Comparison of ENCODE assay signal across 9 cellular contexts in the genomic region with DNA sequence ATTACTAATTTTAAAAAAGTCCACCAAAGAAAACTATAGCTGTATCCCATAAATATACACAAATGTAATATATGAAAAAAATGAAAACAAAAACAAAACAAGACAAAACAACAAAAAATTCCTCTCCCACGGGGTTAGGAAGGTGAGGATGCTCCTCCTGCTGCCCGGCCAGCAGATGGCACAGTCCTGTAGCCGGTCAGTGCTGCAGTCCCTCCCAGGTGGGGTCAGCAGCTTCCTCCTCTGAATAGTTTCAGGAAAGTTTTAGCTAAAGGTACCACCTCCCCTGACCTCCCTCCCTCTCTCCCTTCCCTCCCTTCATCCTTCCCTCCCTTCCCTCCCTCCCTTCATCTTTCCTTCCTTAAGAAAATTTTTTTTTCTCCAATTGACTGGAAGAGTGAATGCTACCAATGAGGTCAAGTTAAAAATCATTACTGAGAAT.
DNase-seq lines count a peak whose midpoint lies in the region; ATAC-seq and TF ChIP-seq lines count a peak whose summit lies in the region.
"Had no signal": no experiment of that assay in that cellular context is flagged by ENCODE, and none has a peak within 500 bp of the region (broad histone marks: within the 10 kb centered on the region; RNA-seq: fewer than 3 reads in every experiment).

No MANE protein-coding gene starts in this region.

- H3K18ac ChIP-seq in H9 (ENCODE audit: insufficient read length, low read depth, low read length): no peak overlapping the region

- no peak overlapping the region for H2AK5ac ChIP-seq in H9 (ENCODE audit: insufficient read length, low read length)

- no CpG with 5 or more reads among the region's 3 CpGs for WGBS in H9 (ENCODE audit: extremely low coverage, insufficient read length, low lambda C conversion rate)

- ATAC-seq in HG02642 (IDR thresholded peaks at IDR 0.05; ENCODE audit: poor library complexity, unreplicated experiment): no peak

- H3K4ac ChIP-seq in H9 (ENCODE audit: low read depth, low read length): no peak overlapping the region

- H3K79me1 ChIP-seq in H9 (ENCODE audit: insufficient read depth, low read depth, low read length, poor library complexity, severe bottlenecking): no peaks in the 10 kb centered on the region

- no peaks in the 10 kb centered on the region for H3K9me3 Mint-ChIP-seq in H9
- H3K9me3 Mint-ChIP-seq: T-helper 1 cell treated with Interleukin-12 subunit alpha and Interleukin-12 subunit beta and Interleukin-4 antibody, amounts not matched to agents 30 μg/mL and 1 μg/mL, for 36 hours had no signal

- TF ChIP-seq CTCF in H9 (conservative IDR thresholded peaks at IDR 0.05): peak; percentile 90

- no peak overlapping the region for H2BK20ac ChIP-seq in H9 (ENCODE audit: low read depth, low read length, poor library complexity, severe bottlenecking)

- H3K4me3 ChIP-seq in adipocyte (ENCODE audit: low read length): peak overlapping the region; percentile 42

- H3K4me1 ChIP-seq in H9 (ENCODE audit: insufficient read depth, low read length) (peaks cover 9% of the 10 kb centered on the region; the same call in 1 of the 2 replicates), adipocyte (ENCODE audit: control insufficient read depth, insufficient read depth, low read length) (peaks cover 42% of the 10 kb centered on the region)

- in situ Hi-C loops in ACHN (cut with HindIII; ENCODE audit: low pct_ligation_motif_present, low pct_unique_long_range_greater_than_20kb, low sequenced_read_pairs): no loop called here

- no peak overlapping the region for H3K4me2 ChIP-seq in H9 (ENCODE audit: insufficient read depth, insufficient read length, low read length)

- no peak overlapping the region for H3K4me3 Mint-ChIP-seq in H9
- H3K4me3 Mint-ChIP-seq: T-helper 1 cell treated with Interleukin-12 subunit alpha and Interleukin-12 subunit beta and Interleukin-4 antibody, amounts not matched to agents 30 μg/mL and 1 μg/mL, for 36 hours had no signal

- peaks cover 0 to 13% (median 6%) of the 10 kb centered on the region in 3 experiments; a peak in 5 of 7 replicates for H3K36me3 Mint-ChIP-seq in H9 (ENCODE audit: insufficient read depth in 1 of 3, low read depth in 3 of 3)

- peak; percentile 62 for DNase-seq in ACHN
- DNase-seq in H9: peak; percentile 87
- peak; percentile 56 for DNase-seq in adipocyte (ENCODE audit: low read depth)
- DNase-seq in iris pigment epithelial cell (ENCODE audit: low read depth): peak; percentile 72
- no peak for DNase-seq in stimulated activated CD4-positive, alpha-beta T cell treated with anti-CD3 and anti-CD28 coated beads, Interleukin-2, amount 100 ng/mL, for 48 hours
- no peak for DNase-seq in posterior vena cava (ENCODE audit: low spot score)
- no peak for DNase-seq in NCI-H1436 treated with DMSO at 0.1 percent for 48 hours (lab: John Stamatoyannopoulos, UW)

- H2AFZ ChIP-seq in H9 (ENCODE audit: low read length): no peak overlapping the region

- H3K9me3 ChIP-seq in H9 (ENCODE audit: control insufficient read depth, low read depth, low read length) (no peaks in the 10 kb centered on the region), adipocyte (ENCODE audit: control insufficient read depth, low read length) (no peaks in the 10 kb centered on the region)

- peaks cover 34 to 40% of the 10 kb centered on the region in 2 experiments for H3K4me1 Mint-ChIP-seq in H9

- H3K27ac Mint-ChIP-seq in H9: peak overlapping the region in 2 of 3 experiments; percentile 81 to 99; a peak in 6 of 7 replicates
- H3K27ac Mint-ChIP-seq: T-helper 1 cell treated with Interleukin-12 subunit alpha and Interleukin-12 subunit beta and Interleukin-4 antibody, amounts not matched to agents 30 μg/mL and 1 μg/mL, for 36 hours had no signal

- no peak overlapping the region for H4K5ac ChIP-seq in H9 (ENCODE audit: insufficient read length, low read depth, low read length)

- H3K23me2 ChIP-seq in H9 (ENCODE audit: insufficient read length, low read depth, low read length, poor library complexity, severe bottlenecking): no peaks in the 10 kb centered on the region

- H3K56ac ChIP-seq in H9 (ENCODE audit: insufficient read length, low read depth, low read length): peak overlapping the region; percentile 33

- H3K27me3 ChIP-seq in H9 (ENCODE audit: insufficient read depth, low read length) (no peaks in the 10 kb centered on the region), adipocyte (replicated peaks; ENCODE audit: control insufficient read depth, insufficient read depth, low read length) (no peaks in the 10 kb centered on the region)

- H4K20me1 ChIP-seq in H9 (ENCODE audit: control insufficient read depth, insufficient read depth, insufficient read length): no peaks in the 10 kb centered on the region

- H4K91ac ChIP-seq in H9 (ENCODE audit: insufficient read length, low read depth, low read length): no peak overlapping the region

- H2BK120ac ChIP-seq in H9 (ENCODE audit: low read depth, low read length, poor library complexity, severe bottlenecking): no peak overlapping the region

- no peak overlapping the region for H2BK15ac ChIP-seq in H9 (ENCODE audit: low read depth, low read length)

- peak overlapping the region; percentile 60 for H3K27ac ChIP-seq in H9 (ENCODE audit: insufficient read length, low read depth, low read length)

- no peak overlapping the region for H3K23ac ChIP-seq in H9 (ENCODE audit: insufficient read length, low read depth, low read length)

- no peak overlapping the region for H2BK12ac ChIP-seq in H9 (ENCODE audit: insufficient read length, low read depth, low read length)

- H3K79me2 ChIP-seq in H9 (ENCODE audit: insufficient read depth, low read length): no peaks in the 10 kb centered on the region

- H2BK5ac ChIP-seq in H9 (ENCODE audit: insufficient read length, low read length): no peak overlapping the region

- H3K14ac ChIP-seq in H9 (ENCODE audit: insufficient read depth, low read length): no peak overlapping the region

- H3K27me3 Mint-ChIP-seq in H9 (ENCODE audit: low read depth): no peaks in the 10 kb centered on the region

- no peak overlapping the region for H4K8ac ChIP-seq in H9 (replicated peaks; ENCODE audit: insufficient read length, low read depth, low read length)

- H3T11ph ChIP-seq in H9 (ENCODE audit: low read length): no peak overlapping the region

- H3K36me3 ChIP-seq in adipocyte (ENCODE audit: control insufficient read depth, insufficient read depth, low read length, severe bottlenecking): peaks cover 30% of the 10 kb centered on the region

- H3K9ac ChIP-seq in H9 (ENCODE audit: extremely low read depth, insufficient read length, low read length) (peak overlapping the region; percentile 26), adipocyte (ENCODE audit: low read length) (peak overlapping the region; percentile 85)

- intact Hi-C loops in posterior vena cava (cut with DNase I): no loop called here

Comparison
In these comparisons a context has a peak if more than half of its experiments do, and no peak if none do; other contexts are left out.
1. DNase-seq: peak in ACHN (single experiment), H9 (single experiment), adipocyte (single experiment) and iris pigment epithelial cell (single experiment); none in stimulated activated CD4-positive, alpha-beta T cell treated with anti-CD3 and anti-CD28 coated beads, Interleukin-2, amount 100 ng/mL, for 48 hours (0 of 2), posterior vena cava (single experiment) and NCI-H1436 treated with DMSO at 0.1 percent for 48 hours (single experiment).